Comparison of ENCODE assay signal across 23 cellular contexts in the genomic region with DNA sequence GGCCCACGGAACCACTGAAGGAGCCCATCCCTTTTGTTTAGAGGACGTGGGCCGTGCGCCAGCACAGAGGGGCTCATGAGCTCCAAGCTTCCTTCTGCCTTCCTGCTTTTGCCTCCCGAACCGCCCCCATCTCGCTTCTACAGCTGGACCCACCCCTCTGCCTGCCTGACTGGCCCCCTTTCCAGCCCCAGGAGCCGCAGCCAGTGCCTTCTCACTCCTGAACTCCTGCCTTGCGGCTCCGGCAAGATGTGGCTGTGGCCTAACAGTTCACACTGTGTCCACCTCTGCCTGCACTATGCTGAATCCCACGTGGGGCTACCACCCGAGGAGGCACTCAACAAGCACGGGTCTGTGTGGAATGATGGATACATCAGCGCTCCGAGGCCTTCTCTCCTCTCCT. TPM values are rescaled to one million over a fixed set of nuclear protein-coding genes. Genes with fewer than 3 reads are reported as not detected.
A peak's percentile ranks its signal among the peaks of the same experiment; 100 is the strongest.
DNase-seq lines count a peak whose midpoint lies in the region; ATAC-seq and TF ChIP-seq lines count a peak whose summit lies in the region.
"Had no signal": no experiment of that assay in that cellular context is flagged by ENCODE, and none has a peak within 500 bp of the region (broad histone marks: within the 10 kb centered on the region; RNA-seq: fewer than 3 reads in every experiment).

No MANE protein-coding gene starts in this region.

- in situ Hi-C loops in gastrocnemius medialis (cut with MboI; ENCODE audit: low sequenced_read_pairs in 4 of 4) = no loop called here

- peak overlapping the region; percentile 88 for H3K27ac ChIP-seq in left ventricle myocardium inferior (replicated peaks)
- peak overlapping the region; percentile 86 to 97 (median 92) for H3K27ac ChIP-seq in gastrocnemius medialis
- H3K27ac ChIP-seq: HL-60, PC-9 had no signal

- H3K36me3 Mint-ChIP-seq in WTC11 = peaks cover 5% of the 10 kb centered on the region; the same call in 1 of the 2 replicates

- peak overlapping the region; percentile 49; the same call in 1 of the 2 replicates for H3K27ac Mint-ChIP-seq in WTC11
- H3K27ac Mint-ChIP-seq: CD4-positive, alpha-beta T cell had no signal

- no peak overlapping the region for H3K4me3 Mint-ChIP-seq in WTC11
- H3K4me3 Mint-ChIP-seq: CD4-positive, alpha-beta T cell had no signal

- H3K27me3 ChIP-seq in BE2C (no peaks in the 10 kb centered on the region), left ventricle myocardium inferior (ENCODE audit: low read depth) (no peaks in the 10 kb centered on the region), gastrocnemius medialis (no peaks in the 10 kb centered on the region)

- H3K27me3 Mint-ChIP-seq in WTC11 (ENCODE audit: low read depth) = no peaks in the 10 kb centered on the region; the same call in 1 of the 2 replicates
- H3K27me3 Mint-ChIP-seq: CD4-positive, alpha-beta T cell had no signal

- H3K4me1 ChIP-seq in BE2C (no peaks in the 10 kb centered on the region), left ventricle myocardium inferior (peaks cover 34% of the 10 kb centered on the region), gastrocnemius medialis (peaks cover 24 to 38% of the 10 kb centered on the region in 2 donors)

- ATAC-seq in WTC11 (no peak), gastrocnemius medialis (no peak)

- H3K9me3 ChIP-seq in BE2C (no peaks in the 10 kb centered on the region), left ventricle myocardium inferior (replicated peaks) (peaks cover 7% of the 10 kb centered on the region), gastrocnemius medialis (no peaks in the 10 kb centered on the region)
- H3K9me3 ChIP-seq: SK-N-SH had no signal

- intact Hi-C loops in left ventricle myocardium inferior (cut with micrococcal nuclease) (no loop called here), gastrocnemius medialis (cut with DNase I; ENCODE audit: low total_unique reads) (no loop called here)

- H3K36me3 ChIP-seq in BE2C (no peaks in the 10 kb centered on the region), left ventricle myocardium inferior (no peaks in the 10 kb centered on the region), gastrocnemius medialis (no peaks in the 10 kb centered on the region)

- H3K4me3 ChIP-seq in BE2C (ENCODE audit: low read depth, low read length) (no peak overlapping the region), left ventricle myocardium inferior (no peak overlapping the region), gastrocnemius medialis (no peak overlapping the region), foreskin fibroblast (ENCODE audit: low read depth in 1 of 2, low read length in 2 of 2) (no peak overlapping the region)
- H3K4me3 ChIP-seq: PC-9 had no signal

- TF ChIP-seq CTCF in BE2C (IDR thresholded peaks at IDR 0.05; ENCODE audit: low read depth, low read length) (no peak), WTC11 (IDR thresholded peaks at IDR 0.05) (no peak), left ventricle myocardium inferior (IDR thresholded peaks at IDR 0.05; ENCODE audit: borderline replicate concordance) (no peak), gastrocnemius medialis (IDR thresholded peaks at IDR 0.05 in 4 of 5, conservative IDR thresholded peaks at IDR 0.05 in 1 of 5) (no peak), foreskin fibroblast (IDR thresholded peaks at IDR 0.05; ENCODE audit: low read depth, low read length) (no peak)

- H3K9me3 Mint-ChIP-seq in WTC11 = 0 out of 2 replicates have a peak, but pooled peaks cover 6% of the 10 kb centered on the region
- H3K9me3 Mint-ChIP-seq: CD4-positive, alpha-beta T cell had no signal

- TF ChIP-seq POLR2A in gastrocnemius medialis (IDR thresholded peaks at IDR 0.05) = no peak

- peaks cover 19% of the 10 kb centered on the region for H3K4me1 Mint-ChIP-seq in WTC11

- CTCF ChIA-PET in WTC11 (lab: Charles Lee) = interaction anchor here (0.6 to 1.7 kb wide), 8 partner anchors 10 to 53 kb away, joined by 3 to 11 read pairs (median 3); a partner anchor contains a TSS

- POLR2A ChIA-PET in WTC11 (lab: Charles Lee) = interaction anchor here (1.3 kb wide), 1 partner anchor 13 kb away, joined by 3 read pairs; no protein-coding TSS in a partner anchor

- peak; percentile 4 for DNase-seq in BE2C
- DNase-seq in WTC11 (ENCODE audit: low spot score) = no peak
- DNase-seq in left ventricle myocardium inferior = no peak
- DNase-seq in gastrocnemius medialis = no peak
- DNase-seq in foreskin fibroblast = no peak
- no peak for DNase-seq in ecto neural progenitor cell (ENCODE audit: low spot score)
- DNase-seq in stimulated activated CD4-positive, alpha-beta T cell treated with anti-CD3 and anti-CD28 coated beads, Interleukin-4, amount 100 ng/mL, for 24 hours = no peak
- DNase-seq: CD4-positive, alpha-beta T cell; COR-L47; DMS 273 treated with DMSO at 0.1 percent for 48 hours; DMS79 treated with DMSO at 0.1 percent for 48 hours; KG1; NCI-H1092 treated with DMSO at 0.1 percent for 48 hours; NCI-H1436 treated with DMSO at 0.1 percent for 48 hours; NCI-H1930; NCI-H2227 treated with DMSO at 0.1 percent for 48 hours; NCI-H510A treated with DMSO at 0.1 percent for 48 hours; NCI-H748 treated with DMSO at 0.1 percent for 48 hours; PC-9; RPMI8226; SIG-M5; SK-N-SH had no signal

TF ChIP-seq in WTC11, 78 proteins besides CTCF, POLR2A, EP300 and RAD21:
- TF ChIP-seq, protein P1, sequence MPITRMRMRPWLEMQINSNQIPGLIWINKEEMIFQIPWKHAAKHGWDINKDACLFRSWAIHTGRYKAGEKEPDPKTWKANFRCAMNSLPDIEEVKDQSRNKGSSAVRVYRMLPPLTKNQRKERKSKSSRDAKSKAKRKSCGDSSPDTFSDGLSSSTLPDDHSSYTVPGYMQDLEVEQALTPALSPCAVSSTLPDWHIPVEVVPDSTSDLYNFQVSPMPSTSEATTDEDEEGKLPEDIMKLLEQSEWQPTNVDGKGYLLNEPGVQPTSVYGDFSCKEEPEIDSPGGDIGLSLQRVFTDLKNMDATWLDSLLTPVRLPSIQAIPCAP (CRISPR knock-in tag; IDR thresholded peaks at IDR 0.05) = no peak
- TF ChIP-seq, protein P2, sequence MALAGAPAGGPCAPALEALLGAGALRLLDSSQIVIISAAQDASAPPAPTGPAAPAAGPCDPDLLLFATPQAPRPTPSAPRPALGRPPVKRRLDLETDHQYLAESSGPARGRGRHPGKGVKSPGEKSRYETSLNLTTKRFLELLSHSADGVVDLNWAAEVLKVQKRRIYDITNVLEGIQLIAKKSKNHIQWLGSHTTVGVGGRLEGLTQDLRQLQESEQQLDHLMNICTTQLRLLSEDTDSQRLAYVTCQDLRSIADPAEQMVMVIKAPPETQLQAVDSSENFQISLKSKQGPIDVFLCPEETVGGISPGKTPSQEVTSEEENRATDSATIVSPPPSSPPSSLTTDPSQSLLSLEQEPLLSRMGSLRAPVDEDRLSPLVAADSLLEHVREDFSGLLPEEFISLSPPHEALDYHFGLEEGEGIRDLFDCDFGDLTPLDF (CRISPR knock-in tag; IDR thresholded peaks at IDR 0.05) = no peak
- TF ChIP-seq, protein P3, sequence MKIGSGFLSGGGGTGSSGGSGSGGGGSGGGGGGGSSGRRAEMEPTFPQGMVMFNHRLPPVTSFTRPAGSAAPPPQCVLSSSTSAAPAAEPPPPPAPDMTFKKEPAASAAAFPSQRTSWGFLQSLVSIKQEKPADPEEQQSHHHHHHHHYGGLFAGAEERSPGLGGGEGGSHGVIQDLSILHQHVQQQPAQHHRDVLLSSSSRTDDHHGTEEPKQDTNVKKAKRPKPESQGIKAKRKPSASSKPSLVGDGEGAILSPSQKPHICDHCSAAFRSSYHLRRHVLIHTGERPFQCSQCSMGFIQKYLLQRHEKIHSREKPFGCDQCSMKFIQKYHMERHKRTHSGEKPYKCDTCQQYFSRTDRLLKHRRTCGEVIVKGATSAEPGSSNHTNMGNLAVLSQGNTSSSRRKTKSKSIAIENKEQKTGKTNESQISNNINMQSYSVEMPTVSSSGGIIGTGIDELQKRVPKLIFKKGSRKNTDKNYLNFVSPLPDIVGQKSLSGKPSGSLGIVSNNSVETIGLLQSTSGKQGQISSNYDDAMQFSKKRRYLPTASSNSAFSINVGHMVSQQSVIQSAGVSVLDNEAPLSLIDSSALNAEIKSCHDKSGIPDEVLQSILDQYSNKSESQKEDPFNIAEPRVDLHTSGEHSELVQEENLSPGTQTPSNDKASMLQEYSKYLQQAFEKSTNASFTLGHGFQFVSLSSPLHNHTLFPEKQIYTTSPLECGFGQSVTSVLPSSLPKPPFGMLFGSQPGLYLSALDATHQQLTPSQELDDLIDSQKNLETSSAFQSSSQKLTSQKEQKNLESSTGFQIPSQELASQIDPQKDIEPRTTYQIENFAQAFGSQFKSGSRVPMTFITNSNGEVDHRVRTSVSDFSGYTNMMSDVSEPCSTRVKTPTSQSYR (CRISPR knock-in tag; IDR thresholded peaks at IDR 0.05) = no peak
- TF ChIP-seq CREB1 (CRISPR knock-in tag; IDR thresholded peaks at IDR 0.05) = no peak
TF ChIP-seq in WTC11: peak in this region for 0.

RNA-seq across cellular contexts. Expression of a gene that starts 31.9 kb away (rescaled TPM):
- polyA plus RNA-seq in BE2C (2012; ENCODE audit: insufficient read depth, insufficient read length, low read depth) = 0.42 TPM
- 5.1 to 5.3 TPM (median 5.2 TPM) in 3 replicates for total RNA-seq in WTC11 (2021)
- 25.4 TPM for total RNA-seq in left ventricle myocardium inferior
- total RNA-seq in gastrocnemius medialis = 100 to 1,000 TPM in 2 of 4 donors, 10 to 100 TPM in 2; 61.3 to 264 (median 102) TPM

RNA-seq across cellular contexts. Expression of a gene that starts 51.3 kb away (rescaled TPM):
- 11.4 TPM for polyA plus RNA-seq in BE2C (2012; ENCODE audit: insufficient read depth, insufficient read length, low read depth)
- total RNA-seq in WTC11 (2021) = 15.9 to 21.1 TPM (median 18.1 TPM) in 3 replicates
- total RNA-seq in left ventricle myocardium inferior = 34.1 TPM
- total RNA-seq in gastrocnemius medialis = 10 to 100 TPM; 20.4 to 33.7 (median 27.7) TPM
